ENCODE assay signal across 25 cellular contexts in the genomic region with DNA sequence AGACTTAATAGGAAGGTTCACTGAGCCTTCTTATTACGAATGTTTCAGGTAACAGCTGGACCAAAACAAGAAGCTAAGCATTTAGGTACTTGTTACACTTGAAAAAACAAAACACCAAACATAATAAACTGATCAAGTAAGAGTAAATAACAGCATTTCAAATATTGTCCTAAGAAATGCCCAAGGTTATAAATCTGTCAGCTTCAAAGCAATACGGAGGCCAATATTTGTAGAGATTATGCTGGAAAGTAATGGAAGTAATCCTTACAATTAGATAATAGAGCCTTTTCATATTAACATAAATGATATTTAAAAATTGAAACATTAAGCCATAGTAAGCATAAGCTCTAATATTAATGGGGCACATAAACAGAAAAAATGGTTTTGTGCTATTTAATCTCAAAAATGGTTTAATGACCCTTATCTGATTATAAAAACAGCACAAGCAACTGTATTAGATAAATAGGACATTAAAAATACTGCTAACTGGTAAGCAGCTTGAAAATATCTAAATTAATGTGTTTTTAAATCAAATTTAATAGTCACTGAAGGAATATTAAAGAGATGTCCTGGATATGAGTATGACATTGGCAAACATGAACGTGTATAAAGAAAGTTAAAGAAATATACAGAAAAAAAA. TPM values are rescaled to one million over a fixed set of nuclear protein-coding genes. Genes with fewer than 3 reads are reported as not detected.
"Had no signal": no experiment of that assay in that cellular context is flagged by ENCODE, and none has a peak within 500 bp of the region (broad histone marks: within the 10 kb centered on the region; RNA-seq: fewer than 3 reads in every experiment).

No MANE protein-coding gene starts in this region.

- H3K9me3 ChIP-seq: left lung, lower lobe of right lung, mucosa of descending colon, ovary, right atrium auricular region, right lobe of liver, tibial nerve, uterus had no signal

- H3K4me2 ChIP-seq: smooth muscle cell had no signal

- ATAC-seq: left colon; left lung; lower lobe of right lung; mucosa of descending colon; naive thymus-derived CD4-positive, alpha-beta T cell; natural killer cell treated with Interleukin-12 subunit alpha and Interleukin-12 subunit beta and Interleukin-15 and Interleukin-18, amount 100 ng/mL, for 72 hours; right lobe of liver; stimulated activated memory B cell treated with anti-CD40 and anti-IgM and Interleukin-4, amounts not matched to agents 10 μg/mL and 1 μg/mL and 100 μg/mL, for 72 hours; stimulated activated naive CD8-positive, alpha-beta T cell treated with anti-CD3 and anti-CD28 coated beads, Interleukin-15, amount 100 ng/mL, for 72 hours had no signal

- H3K36me3 ChIP-seq: left lung, lower lobe of right lung, ovary, right atrium auricular region, right lobe of liver, tibial nerve, uterus had no signal

- FAIRE-seq: kidney had no signal

- H3K4me3 ChIP-seq: left lung, lower lobe of right lung, mucosa of descending colon, ovary, right atrium auricular region, right lobe of liver, smooth muscle cell, tibial nerve, uterus had no signal

- H3K27me3 ChIP-seq: left lung, ovary, right atrium auricular region, right lobe of liver, tibial nerve, uterus had no signal

- DNase-seq: hippocampal formation; kidney; left colon; left lung; lower lobe of right lung; midbrain; mucosa of descending colon; naive thymus-derived CD4-positive, alpha-beta T cell; ovary; right lobe of liver; stimulated activated CD4-positive, alpha-beta T cell treated with anti-CD3 and anti-CD28 coated beads, Interleukin-1b, Interleukin-23, amount 100 ng/mL, for 48 hours; stimulated activated CD4-positive, alpha-beta T cell treated with anti-CD3 and anti-CD28 coated beads, Interleukin-2, amount 100 ng/mL, for 48 hours; stimulated activated CD4-positive, alpha-beta T cell treated with anti-CD3 and anti-CD28 coated beads, Interleukin-4, amount 100 ng/mL, for 4 hours; stimulated activated CD8-positive, alpha-beta memory T cell treated with anti-CD3 and anti-CD28 coated beads, Interleukin-4, amount 100 ng/mL, for 48 hours; stimulated activated naive CD4-positive, alpha-beta T cell treated with Interleukin-2 at 50 U/mL for 16 hours; stimulated activated naive CD8-positive, alpha-beta T cell treated with anti-CD3 and anti-CD28 coated beads, Interleukin-15, amount 100 ng/mL, for 72 hours; substantia nigra; uterus had no signal

- H3K4me1 ChIP-seq: left lung, lower lobe of right lung, right atrium auricular region, right lobe of liver, tibial nerve, uterus had no signal

- H3K27ac ChIP-seq: left lung, lower lobe of right lung, ovary, right atrium auricular region, right lobe of liver, tibial nerve, uterus had no signal

RNA-seq across cellular contexts. Expression of gene USH2A, which starts 43.0 kb away (rescaled TPM):
- total RNA-seq: left lung; lower lobe of right lung; naive thymus-derived CD4-positive, alpha-beta T cell; natural killer cell treated with Interleukin-12 subunit alpha and Interleukin-12 subunit beta and Interleukin-15 and Interleukin-18, amount 100 ng/mL, for 72 hours; omental fat pad; pulmonary artery endothelial cell had no signal
- polyA plus RNA-seq: naive thymus-derived CD4-positive, alpha-beta T cell; smooth muscle cell had no signal
